20 cellular contexts compared by ENCODE assay signal in genomic region chr2:7633556-7634153, GRCh38.
A peak's percentile ranks its signal among the peaks of the same experiment; 100 is the strongest.
DNase-seq lines count a peak whose midpoint lies in the region; TF ChIP-seq lines count a peak whose summit lies in the region.
"Had no signal": no experiment of that assay in that cellular context is flagged by ENCODE, and none has a peak within 500 bp of the region (broad histone marks: within the 10 kb centered on the region; RNA-seq: fewer than 3 reads in every experiment).

No MANE protein-coding gene starts in this region.

- TF ChIP-seq CTCF in osteoblast (IDR thresholded peaks at IDR 0.05; ENCODE audit: extremely low read depth, low read depth, low read length): no peak

- intact Hi-C loops in activated T-helper 1 cell treated with anti-CD3 and anti-CD28 coated beads, Interleukin-12 subunit alpha, Interleukin-12 subunit beta, Interleukin-2, Interleukin-4 antibody, amounts not matched to agents 30 ng/mL and 10 ng/mL and 1 ng/mL, durations not matched to agents 14 hours and 24 hours and 36 hours (cut with micrococcal nuclease): no loop called here

- no peaks in the 10 kb centered on the region for H3K4me1 Mint-ChIP-seq in activated T-helper 1 cell treated with anti-CD3 and anti-CD28 coated beads, Interleukin-12 subunit alpha, Interleukin-12 subunit beta, Interleukin-2, Interleukin-4 antibody, amounts not matched to agents 30 ng/mL and 10 ng/mL and 1 ng/mL, durations not matched to agents 14 hours and 24 hours and 36 hours (ENCODE audit: low read depth)

- no peaks in the 10 kb centered on the region for H3K36me3 ChIP-seq in osteoblast (ENCODE audit: insufficient read depth, low read length)
- H3K36me3 ChIP-seq: HAP-1, heart right ventricle, lower lobe of right lung, MG63, Peyer's patch, spleen had no signal

- H3K27ac ChIP-seq in osteoblast (ENCODE audit: low read depth, low read length): no peak overlapping the region
- H3K27ac ChIP-seq: heart right ventricle, lower lobe of right lung, Peyer's patch, spleen had no signal

- no peak overlapping the region for H3K4me3 ChIP-seq in osteoblast (ENCODE audit: insufficient read depth, low read length)
- H3K4me3 ChIP-seq: HAP-1, heart right ventricle, lower lobe of right lung, MG63, Peyer's patch, spleen had no signal

- H2AFZ ChIP-seq in osteoblast (ENCODE audit: low read length): no peak overlapping the region

- H3K4me3 Mint-ChIP-seq in activated T-helper 1 cell treated with anti-CD3 and anti-CD28 coated beads, Interleukin-12 subunit alpha, Interleukin-12 subunit beta, Interleukin-2, Interleukin-4 antibody, amounts not matched to agents 30 ng/mL and 10 ng/mL and 1 ng/mL, durations not matched to agents 14 hours and 24 hours and 36 hours: no peak overlapping the region

- H4K20me1 ChIP-seq in osteoblast (ENCODE audit: insufficient read depth, low read length): no peaks in the 10 kb centered on the region

- peaks cover 8% of the 10 kb centered on the region for H3K36me3 Mint-ChIP-seq in activated T-helper 1 cell treated with anti-CD3 and anti-CD28 coated beads, Interleukin-12 subunit alpha, Interleukin-12 subunit beta, Interleukin-2, Interleukin-4 antibody, amounts not matched to agents 30 ng/mL and 10 ng/mL and 1 ng/mL, durations not matched to agents 14 hours and 24 hours and 36 hours (ENCODE audit: low read depth)
- H3K36me3 Mint-ChIP-seq: type B pancreatic cell had no signal

- H3K27ac Mint-ChIP-seq in activated T-helper 1 cell treated with anti-CD3 and anti-CD28 coated beads, Interleukin-12 subunit alpha, Interleukin-12 subunit beta, Interleukin-2, Interleukin-4 antibody, amounts not matched to agents 30 ng/mL and 10 ng/mL and 1 ng/mL, durations not matched to agents 14 hours and 24 hours and 36 hours: no peak overlapping the region
- H3K27ac Mint-ChIP-seq: activated T-helper 2 cell treated with anti-CD3 and anti-CD28 coated beads, Interferon-gamma antibody, Interleukin-2, Interleukin-4, amounts not matched to agents 10 μg/mL and 5 μg/mL and 100 μg/mL, durations not matched to agents 14 hours and 24 hours and 36 hours had no signal

- no peaks in the 10 kb centered on the region for H3K79me2 ChIP-seq in osteoblast (ENCODE audit: insufficient read depth, low read length)

- peaks cover 20% of the 10 kb centered on the region for H3K9me3 Mint-ChIP-seq in activated T-helper 1 cell treated with anti-CD3 and anti-CD28 coated beads, Interleukin-12 subunit alpha, Interleukin-12 subunit beta, Interleukin-2, Interleukin-4 antibody, amounts not matched to agents 30 ng/mL and 10 ng/mL and 1 ng/mL, durations not matched to agents 14 hours and 24 hours and 36 hours

- H3K4me1 ChIP-seq in osteoblast (ENCODE audit: insufficient read depth, low read length): no peaks in the 10 kb centered on the region
- H3K4me1 ChIP-seq: HAP-1, heart right ventricle, lower lobe of right lung, Peyer's patch, spleen had no signal

- DNase-seq in NCI-H2029 (lab: John Stamatoyannopoulos, UW) (peak; percentile 14), NCI-H2029 treated with DMSO at 0.1 percent for 48 hours (lab: John Stamatoyannopoulos, UW) (no peak), NCI-H1417 (lab: John Stamatoyannopoulos, UW) (peak in 2 of 3 experiments; percentile 86 to 95), NCI-H69 (lab: John Stamatoyannopoulos, UW) (peak; percentile 93), osteoblast (ENCODE audit: insufficient read length, low spot score, missing footprints) (peak; percentile 8), DMS53 treated with DMSO at 0.1 percent for 48 hours (lab: John Stamatoyannopoulos, UW; ENCODE audit: unreplicated experiment) (no peak), hippocampal formation (lab: John Stamatoyannopoulos, UW) (no peak)
- no peak for DNase-seq in activated T-helper 1 cell treated with anti-CD3 and anti-CD28 coated beads, Interleukin-12 subunit alpha, Interleukin-12 subunit beta, Interleukin-2, Interleukin-4 antibody, amounts not matched to agents 30 ng/mL and 10 ng/mL and 1 ng/mL, durations not matched to agents 14 hours and 24 hours and 36 hours (ENCODE audit: low spot score)
- DNase-seq: activated CD4-positive, CD25-positive, alpha-beta regulatory T cell treated with anti-CD3 and anti-CD28 coated beads, Interleukin-2, amount 50 U/mL, for 72 hours; heart right ventricle; IMR-90; lower lobe of right lung; MG63; Peyer's patch; SK-N-SH; spleen; stimulated activated CD4-positive, alpha-beta T cell treated with anti-CD3 and anti-CD28 coated beads, Interleukin-4, amount 100 ng/mL, for 4 hours had no signal

- no peaks in the 10 kb centered on the region for H3K27me3 Mint-ChIP-seq in activated T-helper 1 cell treated with anti-CD3 and anti-CD28 coated beads, Interleukin-12 subunit alpha, Interleukin-12 subunit beta, Interleukin-2, Interleukin-4 antibody, amounts not matched to agents 30 ng/mL and 10 ng/mL and 1 ng/mL, durations not matched to agents 14 hours and 24 hours and 36 hours (ENCODE audit: insufficient read depth)

- H3K27me3 ChIP-seq in osteoblast (ENCODE audit: insufficient read depth, low read length): no peaks in the 10 kb centered on the region
- H3K27me3 ChIP-seq: MG63, Peyer's patch had no signal

- H3K9me3 ChIP-seq in osteoblast (ENCODE audit: low read depth, low read length): no peaks in the 10 kb centered on the region
- H3K9me3 ChIP-seq: HAP-1, heart right ventricle, lower lobe of right lung, MG63, Peyer's patch, SK-N-SH, spleen had no signal

- no peak overlapping the region for H3K4me2 ChIP-seq in osteoblast (ENCODE audit: insufficient read depth, low read length)
- H3K4me2 ChIP-seq: SK-N-SH had no signal

Comparison
In these comparisons a context has a peak if more than half of its experiments do, and no peak if none do; other contexts are left out.
1. DNase-seq: peak in NCI-H2029 (single experiment), NCI-H1417 (2 of 3), NCI-H69 (single experiment) and osteoblast (single experiment); none in NCI-H2029 treated with DMSO at 0.1 percent for 48 hours (single experiment), DMS53 treated with DMSO at 0.1 percent for 48 hours (single experiment), activated T-helper 1 cell treated with anti-CD3 and anti-CD28 coated beads, Interleukin-12 subunit alpha, Interleukin-12 subunit beta, Interleukin-2, Interleukin-4 antibody, amounts not matched to agents 30 ng/mL and 10 ng/mL and 1 ng/mL, durations not matched to agents 14 hours and 24 hours and 36 hours (single experiment) and hippocampal formation (0 of 2).